9 cellular contexts compared by ENCODE assay signal in the genomic region with DNA sequence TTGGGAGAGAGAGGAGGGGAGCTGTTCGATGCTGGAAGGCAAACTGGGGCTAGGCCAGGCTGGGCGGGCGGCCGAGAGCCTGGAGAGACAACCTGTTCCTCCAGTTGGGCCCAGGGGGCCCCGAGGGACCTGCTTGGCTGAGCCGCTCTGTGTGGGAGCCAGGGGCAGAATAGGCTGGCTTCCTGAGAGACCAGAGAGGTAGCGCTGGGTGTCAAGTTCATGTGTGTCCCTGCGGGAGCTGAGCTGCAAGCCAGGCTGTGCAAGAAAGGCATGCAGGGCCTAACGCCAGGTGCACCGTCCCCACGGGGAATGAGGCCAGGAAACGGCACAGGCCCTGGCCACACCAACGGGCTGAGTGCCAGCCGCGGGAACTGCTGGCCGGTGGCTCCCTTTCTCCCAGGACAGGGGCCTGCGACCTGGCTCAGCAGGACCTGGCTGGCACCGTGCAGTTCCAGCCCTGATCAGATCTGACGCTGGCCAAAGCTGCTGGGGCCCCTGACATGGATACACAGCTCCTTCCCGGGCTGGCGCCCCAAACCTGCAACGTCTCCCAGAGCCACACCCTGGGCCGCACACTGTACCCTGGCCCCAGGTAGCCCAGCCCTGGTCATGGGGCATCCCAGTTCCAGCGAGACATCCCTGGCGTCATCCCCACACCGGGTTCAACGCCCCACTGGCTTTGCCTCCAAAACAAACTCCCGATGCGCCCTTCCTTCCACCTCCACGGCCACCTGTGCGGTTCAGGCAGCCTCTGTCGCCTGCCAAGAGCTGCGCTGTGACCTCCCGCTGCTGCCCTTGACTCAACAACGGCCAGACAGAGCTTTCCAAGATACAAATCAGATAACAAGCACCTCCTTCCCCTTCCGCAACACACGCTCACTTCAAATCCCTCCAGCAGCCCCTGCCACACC.
A peak's percentile ranks its signal among the peaks of the same experiment; 100 is the strongest.
DNase-seq lines count a peak whose midpoint lies in the region; ATAC-seq and TF ChIP-seq lines count a peak whose summit lies in the region.
"Had no signal": no experiment of that assay in that cellular context is flagged by ENCODE, and none has a peak within 500 bp of the region (broad histone marks: within the 10 kb centered on the region; RNA-seq: fewer than 3 reads in every experiment).

No MANE protein-coding gene starts in this region.

- H3K27me3 ChIP-seq in GM23338 (ENCODE audit: insufficient read depth) (no peaks in the 10 kb centered on the region), Peyer's patch (no peaks in the 10 kb centered on the region), skeletal muscle tissue (ENCODE audit: control insufficient read depth in 3 of 3, insufficient read depth in 3 of 3, low read length in 3 of 3) (no peaks in the 10 kb centered on the region)
- H3K27me3 ChIP-seq in CD8-positive, alpha-beta T cell (ENCODE audit: insufficient read depth, low read length): no peaks in the 10 kb centered on the region

- ATAC-seq in GM23338 (peak; percentile 30), left ventricle myocardium superior (peak; percentile 91), HG03196 (IDR thresholded peaks at IDR 0.05; ENCODE audit: unreplicated experiment) (no peak), HG02981 (IDR thresholded peaks at IDR 0.05; ENCODE audit: unreplicated experiment) (no peak)
- ATAC-seq in CD8-positive, alpha-beta T cell: no peak

- no peak overlapping the region for H2AFZ ChIP-seq in GM23338

- POLR2A ChIA-PET in CD8-positive, alpha-beta T cell (lab: Charles Lee): no interaction called here

- TF ChIP-seq CTCF in GM23338 (conservative IDR thresholded peaks at IDR 0.05; ENCODE audit: low read depth in 2 of 2) (no peak), Peyer's patch (IDR thresholded peaks at IDR 0.05) (peak in 1 of 6 experiments; percentile 5)
- no peak for TF ChIP-seq CTCF in CD8-positive, alpha-beta T cell (IDR thresholded peaks at IDR 0.05)

- H4K20me1 ChIP-seq in GM23338 (replicated peaks; ENCODE audit: insufficient read depth): peaks cover 4% of the 10 kb centered on the region; the same call in 1 of the 2 replicates

- H3K79me2 ChIP-seq in GM23338 (replicated peaks; ENCODE audit: insufficient read depth): no peaks in the 10 kb centered on the region

- no peaks in the 10 kb centered on the region for H3K4me1 Mint-ChIP-seq in GM23338
- no peaks in the 10 kb centered on the region for H3K4me1 Mint-ChIP-seq in CD8-positive, alpha-beta T cell (ENCODE audit: low read depth)

- H3K36me3 Mint-ChIP-seq in GM23338 (ENCODE audit: low read depth): peaks cover 43% of the 10 kb centered on the region
- H3K36me3 Mint-ChIP-seq in CD8-positive, alpha-beta T cell: peaks cover 62% of the 10 kb centered on the region
- H3K36me3 Mint-ChIP-seq: activated naive CD8-positive, alpha-beta T cell had no signal

- H3K4me1 ChIP-seq in GM23338 (ENCODE audit: insufficient read depth): no peaks in the 10 kb centered on the region
- H3K4me1 ChIP-seq in Peyer's patch: peaks cover 0 to 34% (median 13%) of the 10 kb centered on the region in 4 donors
- H3K4me1 ChIP-seq in skeletal muscle tissue (ENCODE audit: control insufficient read depth in 3 of 3, insufficient read depth in 3 of 3, low read length in 3 of 3): peaks cover 51 to 80% (median 77%) of the 10 kb centered on the region in 3 donors
- no peaks in the 10 kb centered on the region for H3K4me1 ChIP-seq in CD8-positive, alpha-beta T cell (ENCODE audit: insufficient read depth, low read length)

- no peak overlapping the region for H3K4me3 Mint-ChIP-seq in GM23338
- no peak overlapping the region for H3K4me3 Mint-ChIP-seq in CD8-positive, alpha-beta T cell
- H3K4me3 Mint-ChIP-seq: activated naive CD8-positive, alpha-beta T cell had no signal

- peak overlapping the region; percentile 19 to 74 (median 43) for H3K9ac ChIP-seq in skeletal muscle tissue (ENCODE audit: low read depth in 1 of 3, low read length in 3 of 3)

- H3F3A ChIP-seq in GM23338 (replicated peaks; ENCODE audit: low read depth): no peaks in the 10 kb centered on the region

- intact Hi-C loops in left ventricle myocardium superior (cut with micrococcal nuclease): no loop called here
- intact Hi-C loops in CD8-positive, alpha-beta T cell (cut with DNase I, micrococcal nuclease): no loop called here

- DNase-seq in GM23338 (ENCODE audit: low spot score): peak; percentile 28
- DNase-seq in Peyer's patch: peak in 2 of 3 donors; percentile 90
- peak; percentile 97 for DNase-seq in left ventricle myocardium superior
- DNase-seq in CD8-positive, alpha-beta T cell: no peak
- no peak for DNase-seq in LoVo (ENCODE audit: low spot score)

- H3K27ac Mint-ChIP-seq in GM23338: peak overlapping the region; percentile 74; the same call in 1 of the 2 replicates
- no peak overlapping the region for H3K27ac Mint-ChIP-seq in CD8-positive, alpha-beta T cell
- H3K27ac Mint-ChIP-seq: activated naive CD8-positive, alpha-beta T cell had no signal

- CTCF ChIA-PET in CD8-positive, alpha-beta T cell (lab: Charles Lee): no interaction called here

- H3K9me3 ChIP-seq in Peyer's patch (no peaks in the 10 kb centered on the region), skeletal muscle tissue (ENCODE audit: control insufficient read depth in 3 of 3, low read length in 3 of 3) (no peaks in the 10 kb centered on the region)
- H3K9me3 ChIP-seq in CD8-positive, alpha-beta T cell (ENCODE audit: low read length): no peaks in the 10 kb centered on the region

- H3K27me3 Mint-ChIP-seq in GM23338 (ENCODE audit: insufficient read depth, low read depth, poor library complexity): peaks cover 20% of the 10 kb centered on the region
- no peaks in the 10 kb centered on the region for H3K27me3 Mint-ChIP-seq in CD8-positive, alpha-beta T cell (ENCODE audit: low read depth)
- H3K27me3 Mint-ChIP-seq: activated naive CD8-positive, alpha-beta T cell had no signal

- H3K9me2 ChIP-seq in GM23338 (ENCODE audit: insufficient read depth): no peaks in the 10 kb centered on the region

- no peaks in the 10 kb centered on the region for H3K9me3 Mint-ChIP-seq in GM23338
- no peaks in the 10 kb centered on the region for H3K9me3 Mint-ChIP-seq in CD8-positive, alpha-beta T cell

- H3K4me2 ChIP-seq in GM23338: no peak overlapping the region

- no peak overlapping the region for H3K4me3 ChIP-seq in GM23338
- H3K4me3 ChIP-seq in Peyer's patch: no peak overlapping the region
- H3K4me3 ChIP-seq in skeletal muscle tissue (ENCODE audit: low read length in 3 of 3): peak overlapping the region in 1 of 3 donors; percentile 35
- no peak overlapping the region for H3K4me3 ChIP-seq in CD8-positive, alpha-beta T cell (ENCODE audit: low read depth, low read length)

- no peak overlapping the region for H3K27ac ChIP-seq in GM23338 (ENCODE audit: low read depth)
- peak overlapping the region; percentile 42 to 91 (median 71) for H3K27ac ChIP-seq in Peyer's patch
- H3K27ac ChIP-seq in skeletal muscle tissue (ENCODE audit: low read depth, low read length): peak overlapping the region; percentile 75
- H3K27ac ChIP-seq in CD8-positive, alpha-beta T cell (ENCODE audit: low read depth, low read length): no peak overlapping the region

- no peaks in the 10 kb centered on the region; the same call in 1 of the 2 replicates for H3K36me3 ChIP-seq in GM23338 (ENCODE audit: insufficient read depth)
- peaks cover 0 to 59% (median 0%) of the 10 kb centered on the region in 3 donors for H3K36me3 ChIP-seq in Peyer's patch
- peaks cover 47 to 73% (median 60%) of the 10 kb centered on the region in 3 donors for H3K36me3 ChIP-seq in skeletal muscle tissue (ENCODE audit: control insufficient read depth in 3 of 3, insufficient read depth in 3 of 3, low read length in 3 of 3)
- no peaks in the 10 kb centered on the region for H3K36me3 ChIP-seq in CD8-positive, alpha-beta T cell (ENCODE audit: insufficient read depth, low read length)

- no peak for TF ChIP-seq POLR2A in Peyer's patch (IDR thresholded peaks at IDR 0.05)

TF ChIP-seq in GM23338, 12 proteins besides CTCF, POLR2A, EP300 and RAD21 (continues in another document):
- TF ChIP-seq, protein P1, sequence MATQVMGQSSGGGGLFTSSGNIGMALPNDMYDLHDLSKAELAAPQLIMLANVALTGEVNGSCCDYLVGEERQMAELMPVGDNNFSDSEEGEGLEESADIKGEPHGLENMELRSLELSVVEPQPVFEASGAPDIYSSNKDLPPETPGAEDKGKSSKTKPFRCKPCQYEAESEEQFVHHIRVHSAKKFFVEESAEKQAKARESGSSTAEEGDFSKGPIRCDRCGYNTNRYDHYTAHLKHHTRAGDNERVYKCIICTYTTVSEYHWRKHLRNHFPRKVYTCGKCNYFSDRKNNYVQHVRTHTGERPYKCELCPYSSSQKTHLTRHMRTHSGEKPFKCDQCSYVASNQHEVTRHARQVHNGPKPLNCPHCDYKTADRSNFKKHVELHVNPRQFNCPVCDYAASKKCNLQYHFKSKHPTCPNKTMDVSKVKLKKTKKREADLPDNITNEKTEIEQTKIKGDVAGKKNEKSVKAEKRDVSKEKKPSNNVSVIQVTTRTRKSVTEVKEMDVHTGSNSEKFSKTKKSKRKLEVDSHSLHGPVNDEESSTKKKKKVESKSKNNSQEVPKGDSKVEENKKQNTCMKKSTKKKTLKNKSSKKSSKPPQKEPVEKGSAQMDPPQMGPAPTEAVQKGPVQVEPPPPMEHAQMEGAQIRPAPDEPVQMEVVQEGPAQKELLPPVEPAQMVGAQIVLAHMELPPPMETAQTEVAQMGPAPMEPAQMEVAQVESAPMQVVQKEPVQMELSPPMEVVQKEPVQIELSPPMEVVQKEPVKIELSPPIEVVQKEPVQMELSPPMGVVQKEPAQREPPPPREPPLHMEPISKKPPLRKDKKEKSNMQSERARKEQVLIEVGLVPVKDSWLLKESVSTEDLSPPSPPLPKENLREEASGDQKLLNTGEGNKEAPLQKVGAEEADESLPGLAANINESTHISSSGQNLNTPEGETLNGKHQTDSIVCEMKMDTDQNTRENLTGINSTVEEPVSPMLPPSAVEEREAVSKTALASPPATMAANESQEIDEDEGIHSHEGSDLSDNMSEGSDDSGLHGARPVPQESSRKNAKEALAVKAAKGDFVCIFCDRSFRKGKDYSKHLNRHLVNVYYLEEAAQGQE (IDR thresholded peaks at IDR 0.05; ENCODE audit: unreplicated experiment): no peak

Comparison
In these comparisons a context has a peak if more than half of its experiments do, and no peak if none do; other contexts are left out.
1. ATAC-seq: peak in GM23338 (single experiment) and left ventricle myocardium superior (single experiment); none in CD8-positive, alpha-beta T cell (single experiment), HG03196 (single experiment) and HG02981 (single experiment).
2. DNase-seq: peak in GM23338 (single experiment), Peyer's patch (2 of 3) and left ventricle myocardium superior (single experiment); none in CD8-positive, alpha-beta T cell (0 of 7) and LoVo (single experiment).
3. H3K27ac ChIP-seq: peak in Peyer's patch (4 of 4) and skeletal muscle tissue (single experiment); none in GM23338 (single experiment) and CD8-positive, alpha-beta T cell (single experiment).